ENCODE assay signal across 9 cellular contexts in genomic region chr17:65172511-65173136, GRCh38. TPM values are rescaled to one million over a fixed set of nuclear protein-coding genes. Genes with fewer than 3 reads are reported as not detected.
"Had no signal": no experiment of that assay in that cellular context is flagged by ENCODE, and none has a peak within 500 bp of the region (broad histone marks: within the 10 kb centered on the region; RNA-seq: fewer than 3 reads in every experiment).

No MANE protein-coding gene starts in this region.

- H3K27ac ChIP-seq: body of pancreas, colonic mucosa, esophagus muscularis mucosa, hepatocyte, tibial artery, vagina, WERI-Rb-1 had no signal

- H3K36me3 ChIP-seq: colonic mucosa, tibial artery, vagina, WERI-Rb-1 had no signal

- DNase-seq: tibial artery had no signal

- H3K27ac Mint-ChIP-seq: activated naive CD4-positive, alpha-beta T cell treated with anti-CD3 and anti-CD28 coated beads, Interleukin-2, amount 50 U/mL, for 72 hours had no signal

- H3K4me3 ChIP-seq: body of pancreas, colonic mucosa, esophagus muscularis mucosa, hepatocyte, tibial artery, vagina had no signal

- H3K4me1 ChIP-seq: colonic mucosa, vagina had no signal

- H3K36me3 Mint-ChIP-seq: activated naive CD4-positive, alpha-beta T cell treated with anti-CD3 and anti-CD28 coated beads, Interleukin-2, amount 50 U/mL, for 72 hours had no signal

- ATAC-seq: body of pancreas had no signal

- H3K27me3 ChIP-seq: body of pancreas, colonic mucosa, esophagus muscularis mucosa, hepatocyte, tibial artery, vagina had no signal

- H3K9me3 ChIP-seq: body of pancreas, colonic mucosa, esophagus muscularis mucosa, tibial artery, vagina had no signal

RNA-seq across cellular contexts. Expression of gene RGS9, which starts 35.5 kb away (rescaled TPM):
- polyA plus RNA-seq: naive thymus-derived CD4-positive, alpha-beta T cell had no signal
